In the genomic region with DNA sequence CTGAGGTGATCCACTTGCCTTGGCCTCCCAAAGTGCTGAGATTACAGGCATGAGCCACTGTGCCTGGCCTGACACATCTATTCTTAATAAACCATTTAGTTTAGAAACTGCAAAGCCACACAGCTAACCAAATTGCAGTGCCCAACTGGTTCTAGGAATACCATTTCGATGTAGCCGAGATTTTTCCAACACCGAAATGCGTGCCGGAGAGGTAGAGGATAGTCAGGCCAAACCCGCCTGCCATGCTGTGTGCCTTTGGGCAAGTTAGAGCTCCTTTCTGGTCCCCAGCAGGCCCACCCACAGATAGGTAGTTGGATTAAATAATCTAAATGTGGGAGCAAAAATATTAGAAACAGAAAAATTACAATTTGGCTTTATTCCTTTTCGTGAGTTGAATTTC, we compare ENCODE assay signal across 1 cellular context.
TF ChIP-seq lines count a peak whose summit lies in the region.

No MANE protein-coding gene starts in this region.

TF ChIP-seq in WTC11, 78 proteins besides CTCF, POLR2A, EP300 and RAD21 (continued from another document):
- TF ChIP-seq TEAD1 (CRISPR knock-in tag; IDR thresholded peaks at IDR 0.05) = no peak
- no peak for TF ChIP-seq ZNF317 (CRISPR knock-in tag; IDR thresholded peaks at IDR 0.05; ENCODE audit: borderline replicate concordance, low read depth)
